In the genomic region with DNA sequence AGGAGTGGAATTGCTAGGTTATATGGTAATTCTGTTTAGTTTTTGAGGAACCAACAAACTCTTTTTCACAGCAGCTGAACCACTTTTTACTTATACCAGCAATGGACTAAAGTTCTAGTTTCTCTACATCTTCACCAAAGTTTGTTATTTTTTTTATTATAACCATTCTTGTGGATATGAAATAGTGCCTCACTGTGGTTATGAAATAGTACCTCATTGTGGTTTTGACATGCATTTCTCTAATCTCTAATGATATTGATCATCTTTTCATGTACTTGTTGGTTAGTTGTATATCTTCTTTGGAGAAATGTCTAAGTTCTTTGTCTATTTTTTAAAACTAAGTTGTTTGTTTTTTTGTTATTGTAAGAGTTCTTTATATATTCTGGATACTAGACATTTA, we compare ENCODE assay signal across 23 cellular contexts. TPM values are rescaled to one million over a fixed set of nuclear protein-coding genes. Genes with fewer than 3 reads are reported as not detected.
DNase-seq lines count a peak whose midpoint lies in the region; ATAC-seq and TF ChIP-seq lines count a peak whose summit lies in the region.
"Had no signal": no experiment of that assay in that cellular context is flagged by ENCODE, and none has a peak within 500 bp of the region (broad histone marks: within the 10 kb centered on the region; RNA-seq: fewer than 3 reads in every experiment).

No MANE protein-coding gene starts in this region.

- no peak for TF ChIP-seq CTCF in activated CD8-positive, alpha-beta T cell treated with anti-CD3 and anti-CD28 coated beads for 36 hours (IDR thresholded peaks at IDR 0.05)
- TF ChIP-seq CTCF in nephron progenitor cell (IDR thresholded peaks at IDR 0.05): no peak

- no peak overlapping the region for H3K4me3 Mint-ChIP-seq in activated CD8-positive, alpha-beta T cell treated with anti-CD3 and anti-CD28 coated beads for 36 hours
- H3K4me3 Mint-ChIP-seq in activated CD8-positive, alpha-beta T cell treated with anti-CD3 and anti-CD28 coated beads, Interleukin-2, amount 10 ng/mL, durations not matched to agents 7 days and 5 days: no peak overlapping the region
- H3K4me3 Mint-ChIP-seq in stimulated activated effector memory CD8-positive, alpha-beta T cell treated with anti-CD3 and anti-CD28 coated beads, Interleukin-12 subunit alpha, Interleukin-12 subunit beta, amount 100 ng/mL, for 72 hours: no peak overlapping the region
- H3K4me3 Mint-ChIP-seq in nephron progenitor cell: no peak overlapping the region

- H3K9me3 Mint-ChIP-seq in activated CD8-positive, alpha-beta T cell treated with anti-CD3 and anti-CD28 coated beads for 36 hours: no peaks in the 10 kb centered on the region
- H3K9me3 Mint-ChIP-seq in activated CD8-positive, alpha-beta T cell treated with anti-CD3 and anti-CD28 coated beads, Interleukin-2, amount 10 ng/mL, durations not matched to agents 7 days and 5 days (ENCODE audit: insufficient read depth): no peaks in the 10 kb centered on the region
- H3K9me3 Mint-ChIP-seq in stimulated activated effector memory CD8-positive, alpha-beta T cell treated with anti-CD3 and anti-CD28 coated beads, Interleukin-12 subunit alpha, Interleukin-12 subunit beta, amount 100 ng/mL, for 72 hours: no peaks in the 10 kb centered on the region
- no peaks in the 10 kb centered on the region for H3K9me3 Mint-ChIP-seq in nephron progenitor cell

- DNase-seq in activated CD8-positive, alpha-beta T cell treated with anti-CD3 and anti-CD28 coated beads for 36 hours: no peak
- no peak for DNase-seq in activated CD8-positive, alpha-beta T cell treated with anti-CD3 and anti-CD28 coated beads, Interleukin-2, amount 10 ng/mL, durations not matched to agents 7 days and 5 days
- DNase-seq in MV-4-11 (lab: John Stamatoyannopoulos, UW) (peak; percentile 33), retina (no peak), NK-92 (lab: John Stamatoyannopoulos, UW; ENCODE audit: unreplicated experiment) (no peak), nephron progenitor cell (no peak)
- DNase-seq in central memory CD4-positive, alpha-beta T cell: peak; percentile 37
- no peak for DNase-seq in stimulated activated effector memory CD8-positive, alpha-beta T cell treated with anti-CD3 and anti-CD28 coated beads, Interleukin-12 subunit alpha, Interleukin-12 subunit beta, amount 100 ng/mL, for 72 hours (ENCODE audit: low spot score in 2 of 2)
- DNase-seq: activated CD4-positive, alpha-beta T cell treated with anti-CD3 and anti-CD28 coated beads, Interleukin-2, amount 50 U/mL, for 1 hour; activated CD8-positive, alpha-beta memory T cell treated with anti-CD3 and anti-CD28 coated beads, Interleukin-2, amount 50 U/mL, for 48 hours; activated effector memory CD4-positive, alpha-beta T cell treated with Interleukin-2 at 50 U/mL for 16 hours; effector CD8-positive, alpha-beta T cell; foreskin melanocyte; GM23248; IMR-90; left colon; NCI-H1436; NCI-H2107; NCI-H446; stimulated activated CD4-positive, alpha-beta T cell treated with anti-CD3 and anti-CD28 coated beads, Interleukin-2, amount 100 ng/mL, for 24 hours; testis; uterus; WERI-Rb-1 had no signal

- intact Hi-C loops in activated CD8-positive, alpha-beta T cell treated with anti-CD3 and anti-CD28 coated beads for 36 hours (cut with micrococcal nuclease): no loop called here

- H3K36me3 Mint-ChIP-seq in activated CD8-positive, alpha-beta T cell treated with anti-CD3 and anti-CD28 coated beads for 36 hours (ENCODE audit: low read depth): peaks cover 2% of the 10 kb centered on the region
- H3K36me3 Mint-ChIP-seq in activated CD8-positive, alpha-beta T cell treated with anti-CD3 and anti-CD28 coated beads, Interleukin-2, amount 10 ng/mL, durations not matched to agents 7 days and 5 days (ENCODE audit: low read depth): peaks cover 6% of the 10 kb centered on the region
- H3K36me3 Mint-ChIP-seq in stimulated activated effector memory CD8-positive, alpha-beta T cell treated with anti-CD3 and anti-CD28 coated beads, Interleukin-12 subunit alpha, Interleukin-12 subunit beta, amount 100 ng/mL, for 72 hours: no peaks in the 10 kb centered on the region
- peaks cover 9% of the 10 kb centered on the region for H3K36me3 Mint-ChIP-seq in nephron progenitor cell (ENCODE audit: low read depth)

- POLR2A ChIA-PET in activated CD8-positive, alpha-beta T cell treated with anti-CD3 and anti-CD28 coated beads for 36 hours (lab: Charles Lee): interaction anchor here (1.0 kb wide), 1 partner anchor 28 kb away, joined by 4 read pairs; no protein-coding TSS in a partner anchor
- POLR2A ChIA-PET in activated CD8-positive, alpha-beta T cell treated with anti-CD3 and anti-CD28 coated beads, Interleukin-2, amount 10 ng/mL, durations not matched to agents 7 days and 5 days (lab: Charles Lee): interaction anchor here (1.0 kb wide), 1 partner anchor 28 kb away, joined by 3 read pairs; no protein-coding TSS in a partner anchor

- H3K4me1 Mint-ChIP-seq in activated CD8-positive, alpha-beta T cell treated with anti-CD3 and anti-CD28 coated beads for 36 hours (ENCODE audit: low read depth): peaks cover 68% of the 10 kb centered on the region
- H3K4me1 Mint-ChIP-seq in activated CD8-positive, alpha-beta T cell treated with anti-CD3 and anti-CD28 coated beads, Interleukin-2, amount 10 ng/mL, durations not matched to agents 7 days and 5 days (ENCODE audit: low read depth): peaks cover 61% of the 10 kb centered on the region
- peaks cover 67% of the 10 kb centered on the region for H3K4me1 Mint-ChIP-seq in stimulated activated effector memory CD8-positive, alpha-beta T cell treated with anti-CD3 and anti-CD28 coated beads, Interleukin-12 subunit alpha, Interleukin-12 subunit beta, amount 100 ng/mL, for 72 hours
- peaks cover 29% of the 10 kb centered on the region for H3K4me1 Mint-ChIP-seq in nephron progenitor cell

- no peak overlapping the region for H3K27ac Mint-ChIP-seq in activated CD8-positive, alpha-beta T cell treated with anti-CD3 and anti-CD28 coated beads for 36 hours
- H3K27ac Mint-ChIP-seq in activated CD8-positive, alpha-beta T cell treated with anti-CD3 and anti-CD28 coated beads, Interleukin-2, amount 10 ng/mL, durations not matched to agents 7 days and 5 days: no peak overlapping the region
- no peak overlapping the region for H3K27ac Mint-ChIP-seq in stimulated activated effector memory CD8-positive, alpha-beta T cell treated with anti-CD3 and anti-CD28 coated beads, Interleukin-12 subunit alpha, Interleukin-12 subunit beta, amount 100 ng/mL, for 72 hours
- H3K27ac Mint-ChIP-seq in nephron progenitor cell: no peak overlapping the region

- H3K27me3 Mint-ChIP-seq in activated CD8-positive, alpha-beta T cell treated with anti-CD3 and anti-CD28 coated beads for 36 hours: no peaks in the 10 kb centered on the region
- H3K27me3 Mint-ChIP-seq in activated CD8-positive, alpha-beta T cell treated with anti-CD3 and anti-CD28 coated beads, Interleukin-2, amount 10 ng/mL, durations not matched to agents 7 days and 5 days (ENCODE audit: low read depth): no peaks in the 10 kb centered on the region
- peaks cover 5% of the 10 kb centered on the region for H3K27me3 Mint-ChIP-seq in nephron progenitor cell (ENCODE audit: low read depth, poor library complexity)

- CTCF ChIA-PET in activated CD8-positive, alpha-beta T cell treated with anti-CD3 and anti-CD28 coated beads for 36 hours (lab: Charles Lee): interaction anchor here (0.6 to 21.2 kb wide), 9 partner anchors 8 to 192 kb away, joined by 3 to 274 read pairs (median 4); a partner anchor contains a TSS
- CTCF ChIA-PET in activated CD8-positive, alpha-beta T cell treated with anti-CD3 and anti-CD28 coated beads, Interleukin-2, amount 10 ng/mL, durations not matched to agents 7 days and 5 days (lab: Charles Lee): interaction anchor here (0.7 to 1.6 kb wide), 8 partner anchors 9 to 190 kb away, joined by 3 to 14 read pairs (median 4); a partner anchor contains a TSS

- peak; percentile 24 for ATAC-seq in activated CD8-positive, alpha-beta T cell treated with anti-CD3 and anti-CD28 coated beads for 36 hours
- ATAC-seq in activated CD8-positive, alpha-beta T cell treated with anti-CD3 and anti-CD28 coated beads, Interleukin-2, amount 10 ng/mL, durations not matched to agents 7 days and 5 days: no peak
- peak; percentile 42 for ATAC-seq in stimulated activated effector memory CD8-positive, alpha-beta T cell treated with anti-CD3 and anti-CD28 coated beads, Interleukin-12 subunit alpha, Interleukin-12 subunit beta, amount 100 ng/mL, for 72 hours
- ATAC-seq: left colon had no signal

RNA-seq across cellular contexts. Expression of a gene that starts 27.2 kb away (rescaled TPM):
- 10 to 100 TPM; 60.8 to 61.4 TPM for total RNA-seq in activated CD8-positive, alpha-beta T cell treated with anti-CD3 and anti-CD28 coated beads for 36 hours
- total RNA-seq in activated CD8-positive, alpha-beta T cell treated with anti-CD3 and anti-CD28 coated beads, Interleukin-2, amount 10 ng/mL, durations not matched to agents 7 days and 5 days: 100 to 1,000 TPM in 1 of 2 experiments, 10 to 100 TPM in 1; 97.3 to 104 TPM

RNA-seq across cellular contexts. Expression of a gene that starts 41.9 kb away (rescaled TPM):
- 100 to 1,000 TPM; 176 to 188 TPM for total RNA-seq in activated CD8-positive, alpha-beta T cell treated with anti-CD3 and anti-CD28 coated beads for 36 hours
- 100 to 1,000 TPM; 173 to 191 TPM for total RNA-seq in activated CD8-positive, alpha-beta T cell treated with anti-CD3 and anti-CD28 coated beads, Interleukin-2, amount 10 ng/mL, durations not matched to agents 7 days and 5 days

Comparison
In these comparisons a context has a peak if more than half of its experiments do, and no peak if none do; other contexts are left out.
1. DNase-seq: peak in MV-4-11 (single experiment) and central memory CD4-positive, alpha-beta T cell (single experiment); none in activated CD8-positive, alpha-beta T cell treated with anti-CD3 and anti-CD28 coated beads for 36 hours (single experiment), activated CD8-positive, alpha-beta T cell treated with anti-CD3 and anti-CD28 coated beads, Interleukin-2, amount 10 ng/mL, durations not matched to agents 7 days and 5 days (single experiment), stimulated activated effector memory CD8-positive, alpha-beta T cell treated with anti-CD3 and anti-CD28 coated beads, Interleukin-12 subunit alpha, Interleukin-12 subunit beta, amount 100 ng/mL, for 72 hours (0 of 2), retina (single experiment), NK-92 (single experiment) and nephron progenitor cell (single experiment).